Comparison of ENCODE assay signal across 8 cellular contexts in genomic region chr15:100721758-100722550, GRCh38.
DNase-seq lines count a peak whose midpoint lies in the region; ATAC-seq and TF ChIP-seq lines count a peak whose summit lies in the region.

No MANE protein-coding gene starts in this region.

- peaks cover 8% of the 10 kb centered on the region for H3K27me3 Mint-ChIP-seq in activated naive CD8-positive, alpha-beta T cell treated with anti-CD3 and anti-CD28 coated beads, Interleukin-2, amount 50 U/mL, for 24 hours
- peaks cover 12% of the 10 kb centered on the region for H3K27me3 Mint-ChIP-seq in activated naive CD8-positive, alpha-beta T cell treated with anti-CD3 and anti-CD28 coated beads for 36 hours

- H3K27me3 ChIP-seq in foreskin keratinocyte (no peaks in the 10 kb centered on the region), gastrocnemius medialis (peaks cover 0 to 6% (median 0%) of the 10 kb centered on the region in 3 donors)

- intact Hi-C loops in gastrocnemius medialis (cut with DNase I; ENCODE audit: low total_unique reads) = loop anchor here (5.0 kb wide), 1 partner anchor 35 kb away; no protein-coding TSS in a partner anchor

- peak overlapping the region; percentile 98 for H3K27ac ChIP-seq in foreskin keratinocyte
- peak overlapping the region; percentile 65 to 72 (median 68) for H3K27ac ChIP-seq in gastrocnemius medialis

- H3K27ac Mint-ChIP-seq in activated naive CD8-positive, alpha-beta T cell treated with anti-CD3 and anti-CD28 coated beads, Interleukin-2, amount 50 U/mL, for 24 hours = no peak overlapping the region
- H3K27ac Mint-ChIP-seq in activated naive CD8-positive, alpha-beta T cell treated with anti-CD3 and anti-CD28 coated beads for 36 hours = no peak overlapping the region

- H3K4me1 ChIP-seq in foreskin keratinocyte (peaks cover 33% of the 10 kb centered on the region), gastrocnemius medialis (peaks cover 0 to 9% of the 10 kb centered on the region in 2 donors)

- H3K36me3 ChIP-seq in gastrocnemius medialis = no peaks in the 10 kb centered on the region

- H3K9me3 ChIP-seq in gastrocnemius medialis = no peaks in the 10 kb centered on the region

- no peak for DNase-seq in activated naive CD8-positive, alpha-beta T cell treated with anti-CD3 and anti-CD28 coated beads, Interleukin-2, amount 50 U/mL, for 24 hours
- no peak for DNase-seq in activated naive CD8-positive, alpha-beta T cell treated with anti-CD3 and anti-CD28 coated beads for 36 hours
- peak; percentile 86 for DNase-seq in SK-MEL-5 (ENCODE audit: low read depth, low spot score)
- peak; percentile 100 for DNase-seq in foreskin keratinocyte
- DNase-seq in gastrocnemius medialis = peak; percentile 63 to 78
- DNase-seq in stimulated activated CD4-positive, alpha-beta T cell treated with anti-CD3 and anti-CD28 coated beads, Interleukin-2, amount 100 ng/mL, for 48 hours = no peak
- no peak for DNase-seq in NCI-H1048 (lab: John Stamatoyannopoulos, UW)

- peak; percentile 15 for TF ChIP-seq CTCF in foreskin keratinocyte (conservative IDR thresholded peaks at IDR 0.05)
- TF ChIP-seq CTCF in gastrocnemius medialis (IDR thresholded peaks at IDR 0.05 in 4 of 5, conservative IDR thresholded peaks at IDR 0.05 in 1 of 5) = no peak

- TF ChIP-seq POLR2A in gastrocnemius medialis (IDR thresholded peaks at IDR 0.05) = no peak

- H3K9me3 Mint-ChIP-seq in activated naive CD8-positive, alpha-beta T cell treated with anti-CD3 and anti-CD28 coated beads, Interleukin-2, amount 50 U/mL, for 24 hours = no peaks in the 10 kb centered on the region
- H3K9me3 Mint-ChIP-seq in activated naive CD8-positive, alpha-beta T cell treated with anti-CD3 and anti-CD28 coated beads for 36 hours = no peaks in the 10 kb centered on the region

- H3K36me3 Mint-ChIP-seq in activated naive CD8-positive, alpha-beta T cell treated with anti-CD3 and anti-CD28 coated beads, Interleukin-2, amount 50 U/mL, for 24 hours (ENCODE audit: low read depth) = no peaks in the 10 kb centered on the region
- H3K36me3 Mint-ChIP-seq in activated naive CD8-positive, alpha-beta T cell treated with anti-CD3 and anti-CD28 coated beads for 36 hours = no peaks in the 10 kb centered on the region

- peak; percentile 50 for ATAC-seq in activated naive CD8-positive, alpha-beta T cell treated with anti-CD3 and anti-CD28 coated beads, Interleukin-2, amount 50 U/mL, for 24 hours
- ATAC-seq in foreskin keratinocyte (peak; percentile 80), gastrocnemius medialis (peak; percentile 86 to 91), GM18870 (IDR thresholded peaks at IDR 0.05; ENCODE audit: unreplicated experiment) (no peak)

- peaks cover 3% of the 10 kb centered on the region for H3K4me1 Mint-ChIP-seq in activated naive CD8-positive, alpha-beta T cell treated with anti-CD3 and anti-CD28 coated beads, Interleukin-2, amount 50 U/mL, for 24 hours
- H3K4me1 Mint-ChIP-seq in activated naive CD8-positive, alpha-beta T cell treated with anti-CD3 and anti-CD28 coated beads for 36 hours = no peaks in the 10 kb centered on the region

- in situ Hi-C loops in SK-MEL-5 (cut with HindIII; ENCODE audit: low pct_unique_long_range_greater_than_20kb, low sequenced_read_pairs) (no loop called here), gastrocnemius medialis (cut with MboI; ENCODE audit: low sequenced_read_pairs in 4 of 4) (no loop called here)

- no peak overlapping the region for H3K4me3 Mint-ChIP-seq in activated naive CD8-positive, alpha-beta T cell treated with anti-CD3 and anti-CD28 coated beads, Interleukin-2, amount 50 U/mL, for 24 hours
- H3K4me3 Mint-ChIP-seq in activated naive CD8-positive, alpha-beta T cell treated with anti-CD3 and anti-CD28 coated beads for 36 hours = no peak overlapping the region

- H3K4me3 ChIP-seq in gastrocnemius medialis = no peak overlapping the region

Comparison
In these comparisons a context has a peak if more than half of its experiments do, and no peak if none do; other contexts are left out.
1. DNase-seq: peak in SK-MEL-5 (single experiment), foreskin keratinocyte (2 of 2) and gastrocnemius medialis (2 of 2); none in activated naive CD8-positive, alpha-beta T cell treated with anti-CD3 and anti-CD28 coated beads, Interleukin-2, amount 50 U/mL, for 24 hours (single experiment), activated naive CD8-positive, alpha-beta T cell treated with anti-CD3 and anti-CD28 coated beads for 36 hours (single experiment), stimulated activated CD4-positive, alpha-beta T cell treated with anti-CD3 and anti-CD28 coated beads, Interleukin-2, amount 100 ng/mL, for 48 hours (0 of 2) and NCI-H1048 (single experiment).